ENCODE assay signal across 11 cellular contexts in genomic region chr2:68837861-68838341, GRCh38. TPM values are rescaled to one million over a fixed set of nuclear protein-coding genes. Genes with fewer than 3 reads are reported as not detected.
DNase-seq lines count a peak whose midpoint lies in the region; ATAC-seq and TF ChIP-seq lines count a peak whose summit lies in the region.
"Had no signal": no experiment of that assay in that cellular context is flagged by ENCODE, and none has a peak within 500 bp of the region (broad histone marks: within the 10 kb centered on the region; RNA-seq: fewer than 3 reads in every experiment).

No MANE protein-coding gene starts in this region.

- H3K27ac ChIP-seq in OCI-LY3 (ENCODE audit: low read length), result peak overlapping the region; percentile 98
- H3K27ac ChIP-seq: C4-2B had no signal

- TF ChIP-seq CTCF in OCI-LY3 (IDR thresholded peaks at IDR 0.05; ENCODE audit: low read depth, low read length), result no peak

- peak overlapping the region; percentile 75 for H3K4me2 ChIP-seq in OCI-LY3 (ENCODE audit: low read length)

- H3K4me1 ChIP-seq in OCI-LY3 (ENCODE audit: low read length), result peaks cover 70% of the 10 kb centered on the region

- no peak for DNase-seq in activated naive CD8-positive, alpha-beta T cell treated with anti-CD3 and anti-CD28 coated beads, Interleukin-2, amount 50 U/mL, for 24 hours
- no peak for DNase-seq in activated naive CD8-positive, alpha-beta T cell treated with anti-CD3 and anti-CD28 coated beads for 36 hours
- DNase-seq in stimulated activated naive B cell treated with anti-CD40 and anti-IgM and Interleukin-4, amounts not matched to agents 10 μg/mL and 1 μg/mL and 100 μg/mL, for 72 hours, result no peak
- DNase-seq in G401 (ENCODE audit: low spot score), result no peak
- no peak for DNase-seq in cortex of kidney (lab: John Stamatoyannopoulos, UW)
- DNase-seq: NCI-H446 treated with DMSO at 0.1 percent for 48 hours had no signal

- no peaks in the 10 kb centered on the region for H3K36me3 Mint-ChIP-seq in activated naive CD8-positive, alpha-beta T cell treated with anti-CD3 and anti-CD28 coated beads, Interleukin-2, amount 50 U/mL, for 24 hours (ENCODE audit: low read depth)
- H3K36me3 Mint-ChIP-seq in activated naive CD8-positive, alpha-beta T cell treated with anti-CD3 and anti-CD28 coated beads for 36 hours, result no peaks in the 10 kb centered on the region
- peaks cover 4 to 6% of the 10 kb centered on the region in 2 donors for H3K36me3 Mint-ChIP-seq in stimulated activated naive B cell treated with anti-CD40 and anti-IgM and Interleukin-4, amounts not matched to agents 10 μg/mL and 1 μg/mL and 100 μg/mL, for 72 hours

- no peaks in the 10 kb centered on the region for H3K27me3 Mint-ChIP-seq in activated naive CD8-positive, alpha-beta T cell treated with anti-CD3 and anti-CD28 coated beads, Interleukin-2, amount 50 U/mL, for 24 hours
- H3K27me3 Mint-ChIP-seq in activated naive CD8-positive, alpha-beta T cell treated with anti-CD3 and anti-CD28 coated beads for 36 hours, result no peaks in the 10 kb centered on the region
- no peaks in the 10 kb centered on the region for H3K27me3 Mint-ChIP-seq in stimulated activated naive B cell treated with anti-CD40 and anti-IgM and Interleukin-4, amounts not matched to agents 10 μg/mL and 1 μg/mL and 100 μg/mL, for 72 hours

- H3K27me3 ChIP-seq in OCI-LY3 (ENCODE audit: low read depth, low read length), result no peaks in the 10 kb centered on the region

- H3K79me2 ChIP-seq in OCI-LY3 (ENCODE audit: low read length), result peaks cover 25% of the 10 kb centered on the region

- H3K4me3 Mint-ChIP-seq in activated naive CD8-positive, alpha-beta T cell treated with anti-CD3 and anti-CD28 coated beads, Interleukin-2, amount 50 U/mL, for 24 hours, result no peak overlapping the region
- H3K4me3 Mint-ChIP-seq in activated naive CD8-positive, alpha-beta T cell treated with anti-CD3 and anti-CD28 coated beads for 36 hours, result no peak overlapping the region
- H3K4me3 Mint-ChIP-seq in stimulated activated naive B cell treated with anti-CD40 and anti-IgM and Interleukin-4, amounts not matched to agents 10 μg/mL and 1 μg/mL and 100 μg/mL, for 72 hours, result no peak overlapping the region

- in situ Hi-C loops in G401 (cut with HindIII; ENCODE audit: low sequenced_read_pairs), result no loop called here

- H3K9ac ChIP-seq in OCI-LY3 (ENCODE audit: low read length), result peak overlapping the region; percentile 98

- peak overlapping the region; percentile 50 for H3K27ac Mint-ChIP-seq in activated naive CD8-positive, alpha-beta T cell treated with anti-CD3 and anti-CD28 coated beads, Interleukin-2, amount 50 U/mL, for 24 hours
- H3K27ac Mint-ChIP-seq in activated naive CD8-positive, alpha-beta T cell treated with anti-CD3 and anti-CD28 coated beads for 36 hours, result no peak overlapping the region
- no peak overlapping the region for H3K27ac Mint-ChIP-seq in stimulated activated naive B cell treated with anti-CD40 and anti-IgM and Interleukin-4, amounts not matched to agents 10 μg/mL and 1 μg/mL and 100 μg/mL, for 72 hours

- no peak overlapping the region for H2AFZ ChIP-seq in OCI-LY3 (ENCODE audit: low read depth, low read length)

- H3K36me3 ChIP-seq in OCI-LY3 (replicated peaks; ENCODE audit: low read depth, low read length), result peaks cover 27% of the 10 kb centered on the region

- H3K9me3 Mint-ChIP-seq in activated naive CD8-positive, alpha-beta T cell treated with anti-CD3 and anti-CD28 coated beads, Interleukin-2, amount 50 U/mL, for 24 hours, result no peaks in the 10 kb centered on the region
- H3K9me3 Mint-ChIP-seq in activated naive CD8-positive, alpha-beta T cell treated with anti-CD3 and anti-CD28 coated beads for 36 hours, result peaks cover 2% of the 10 kb centered on the region
- peaks cover 0 to 3% of the 10 kb centered on the region in 2 donors for H3K9me3 Mint-ChIP-seq in stimulated activated naive B cell treated with anti-CD40 and anti-IgM and Interleukin-4, amounts not matched to agents 10 μg/mL and 1 μg/mL and 100 μg/mL, for 72 hours

- peak overlapping the region; percentile 7; the same call in 1 of the 2 replicates for H3K4me3 ChIP-seq in OCI-LY3 (ENCODE audit: low read length)

- peaks cover 32% of the 10 kb centered on the region for H3K4me1 Mint-ChIP-seq in activated naive CD8-positive, alpha-beta T cell treated with anti-CD3 and anti-CD28 coated beads, Interleukin-2, amount 50 U/mL, for 24 hours
- peaks cover 25% of the 10 kb centered on the region for H3K4me1 Mint-ChIP-seq in activated naive CD8-positive, alpha-beta T cell treated with anti-CD3 and anti-CD28 coated beads for 36 hours
- peaks cover 32 to 43% of the 10 kb centered on the region in 2 donors for H3K4me1 Mint-ChIP-seq in stimulated activated naive B cell treated with anti-CD40 and anti-IgM and Interleukin-4, amounts not matched to agents 10 μg/mL and 1 μg/mL and 100 μg/mL, for 72 hours

- H3K9me3 ChIP-seq in OCI-LY3 (ENCODE audit: insufficient read depth, low read length), result peaks cover 12% of the 10 kb centered on the region

- no peaks in the 10 kb centered on the region for H4K20me1 ChIP-seq in OCI-LY3 (ENCODE audit: insufficient read depth, low read length)

- ATAC-seq in activated naive CD8-positive, alpha-beta T cell treated with anti-CD3 and anti-CD28 coated beads, Interleukin-2, amount 50 U/mL, for 24 hours, result peak; percentile 51
- peak; percentile 67 for ATAC-seq in HG02642 (IDR thresholded peaks at IDR 0.05; ENCODE audit: poor library complexity, unreplicated experiment)
- peak; percentile 17 to 19 for ATAC-seq in stimulated activated naive B cell treated with anti-CD40 and anti-IgM and Interleukin-4, amounts not matched to agents 10 μg/mL and 1 μg/mL and 100 μg/mL, for 72 hours (replicated peaks)
- no peak for ATAC-seq in GM19452 (IDR thresholded peaks at IDR 0.05; ENCODE audit: unreplicated experiment)

RNA-seq across cellular contexts. Expression of gene BMP10, which starts 33.3 kb away (rescaled TPM):
- total RNA-seq in activated naive CD8-positive, alpha-beta T cell treated with anti-CD3 and anti-CD28 coated beads for 36 hours, result not detected
- total RNA-seq in G401 (2014; rRNA removed; shearing (Covaris generic)), result not detected in 2 replicates
- total RNA-seq: pulmonary artery endothelial cell had no signal
